ENCODE assay signal across 8 cellular contexts in genomic region chr2:174771631-174772491, GRCh38. TPM values are rescaled to one million over a fixed set of nuclear protein-coding genes. Genes with fewer than 3 reads are reported as not detected.
DNase-seq lines count a peak whose midpoint lies in the region; ATAC-seq and TF ChIP-seq lines count a peak whose summit lies in the region.

No MANE protein-coding gene starts in this region.

- H3K27me3 ChIP-seq in ACC112 (ENCODE audit: insufficient read depth, low read length) = no peaks in the 10 kb centered on the region

- DNase-seq in NCI-H510A (lab: John Stamatoyannopoulos, UW) = peak; percentile 83
- peak; percentile 28 for DNase-seq in activated T-cell treated with anti-CD3 and anti-CD28 coated beads, Interleukin-2, amount 50 U/mL, for 4 hours
- DNase-seq in foreskin fibroblast = peak; percentile 75 to 92
- peak; percentile 75 for DNase-seq in neural crest cell (ENCODE audit: low read depth, low spot score)
- no peak for DNase-seq in NCI-H1048 (lab: John Stamatoyannopoulos, UW)

- peaks cover 2% of the 10 kb centered on the region for H3K27me3 Mint-ChIP-seq in activated T-cell treated with anti-CD3 and anti-CD28 coated beads, Interleukin-2, amount 50 U/mL, for 4 hours (ENCODE audit: low read depth)
- H3K27me3 Mint-ChIP-seq in neural crest cell (ENCODE audit: low read depth) = no peaks in the 10 kb centered on the region

- H3K4me3 Mint-ChIP-seq in activated T-cell treated with anti-CD3 and anti-CD28 coated beads, Interleukin-2, amount 50 U/mL, for 4 hours = no peak overlapping the region
- peak overlapping the region; percentile 25 for H3K4me3 Mint-ChIP-seq in neural crest cell

- H3K9me3 Mint-ChIP-seq in activated T-cell treated with anti-CD3 and anti-CD28 coated beads, Interleukin-2, amount 50 U/mL, for 4 hours = no peaks in the 10 kb centered on the region
- no peaks in the 10 kb centered on the region for H3K9me3 Mint-ChIP-seq in neural crest cell

- no peaks in the 10 kb centered on the region for H3K36me3 ChIP-seq in ACC112 (ENCODE audit: insufficient read depth, low read length)

- peaks cover 4% of the 10 kb centered on the region for H3K4me1 ChIP-seq in ACC112 (ENCODE audit: control insufficient read depth, insufficient read depth, low read length, unreplicated experiment)

- TF ChIP-seq CTCF in GM12873 (IDR thresholded peaks at IDR 0.05; ENCODE audit: insufficient read depth, low read depth, low read length, missing control alignments) (peak; percentile 65), foreskin fibroblast (IDR thresholded peaks at IDR 0.05; ENCODE audit: low read depth, low read length) (peak; percentile 88), neural crest cell (conservative IDR thresholded peaks at IDR 0.05) (peak; percentile 88)

- H3K4me3 ChIP-seq in ACC112 (ENCODE audit: low read depth, low read length) = no peak overlapping the region
- H3K4me3 ChIP-seq in foreskin fibroblast (ENCODE audit: low read depth in 1 of 2, low read length in 2 of 2) = no peak overlapping the region

- peak; percentile 63 for ATAC-seq in HG03159 (IDR thresholded peaks at IDR 0.05; ENCODE audit: unreplicated experiment)
- peak; percentile 57 to 72 for ATAC-seq in activated T-cell treated with anti-CD3 and anti-CD28 coated beads, Interleukin-2, amount 50 U/mL, for 4 hours

- peak overlapping the region; percentile 3; the same call in 1 of the 2 replicates for H3K27ac ChIP-seq in ACC112 (ENCODE audit: low read depth, low read length)

- H3K79me2 ChIP-seq in ACC112 (ENCODE audit: control insufficient read depth, insufficient read depth, low read length, unreplicated experiment) = no peaks in the 10 kb centered on the region

- H2AFZ ChIP-seq in ACC112 (ENCODE audit: low read length, unreplicated experiment) = peak overlapping the region; percentile 74

- peak overlapping the region; percentile 96 for H3K27ac Mint-ChIP-seq in neural crest cell (ENCODE audit: unreplicated experiment)

- H3K36me3 Mint-ChIP-seq in activated T-cell treated with anti-CD3 and anti-CD28 coated beads, Interleukin-2, amount 50 U/mL, for 4 hours (ENCODE audit: insufficient read depth) = no peaks in the 10 kb centered on the region
- H3K36me3 Mint-ChIP-seq in neural crest cell (ENCODE audit: low read depth) = no peaks in the 10 kb centered on the region

- peaks cover 12% of the 10 kb centered on the region for H3K4me1 Mint-ChIP-seq in activated T-cell treated with anti-CD3 and anti-CD28 coated beads, Interleukin-2, amount 50 U/mL, for 4 hours (ENCODE audit: low read depth)
- H3K4me1 Mint-ChIP-seq in neural crest cell = peaks cover 39% of the 10 kb centered on the region

RNA-seq across cellular contexts. Expression of gene CHRNA1, which starts 7.6 kb away (rescaled TPM):
- total RNA-seq in activated T-cell treated with anti-CD3 and anti-CD28 coated beads, Interleukin-2, amount 50 U/mL, for 4 hours = not detected
- total RNA-seq in neural crest cell = 0.14 TPM in 1 of 2 replicates, not detected in the other
